11 cellular contexts compared by ENCODE assay signal in the genomic region with DNA sequence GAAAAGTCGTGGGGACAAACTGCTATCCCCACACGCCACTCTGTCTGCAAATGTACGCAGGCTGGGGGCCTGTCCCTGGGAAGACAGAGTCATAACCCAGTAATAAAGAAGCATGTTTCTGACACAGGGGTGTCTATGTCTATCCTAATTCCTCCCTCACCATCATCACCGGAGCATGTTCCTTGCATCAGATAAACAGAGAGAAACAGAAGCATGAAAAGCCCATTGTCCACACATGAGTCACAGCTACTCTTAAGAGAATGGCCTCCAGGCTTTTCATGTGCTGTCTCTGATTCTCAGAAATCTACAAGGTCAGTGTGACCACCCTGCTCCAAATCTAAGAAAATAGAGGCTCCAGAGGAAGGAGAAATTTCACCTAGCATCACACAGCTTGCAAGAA. TPM values are rescaled to one million over a fixed set of nuclear protein-coding genes. Genes with fewer than 3 reads are reported as not detected.
DNase-seq lines count a peak whose midpoint lies in the region; ATAC-seq, FAIRE-seq and TF ChIP-seq lines count a peak whose summit lies in the region.
"Not testable (repeated sequence)": the region's sequence is repeated elsewhere in the genome, so short reads cannot be mapped to it uniquely, and the experiment has no call there.
"Had no signal": no experiment of that assay in that cellular context is flagged by ENCODE, and none has a peak within 500 bp of the region (broad histone marks: within the 10 kb centered on the region; RNA-seq: fewer than 3 reads in every experiment).

No MANE protein-coding gene starts in this region.

- 39% methylated on average over 3 of the region's 4 CpGs for WGBS in A549 (ENCODE audit: missing lambda C conversion rate)

- H2AFZ ChIP-seq in PC-3 (ENCODE audit: low read length); astrocyte (ENCODE audit: low read depth, low read length): not testable (repeated sequence)

- not testable (repeated sequence) for FAIRE-seq in A549 (lab: Jason Lieb, UNC)
- FAIRE-seq in H54 (lab: Jason Lieb, UNC), result peak; percentile 64
- peak; percentile 55 for FAIRE-seq in astrocyte (lab: Jason Lieb, UNC)

- TF ChIP-seq CTCF in A549 (IDR thresholded peaks at IDR 0.05); PC-3 (conservative IDR thresholded peaks at IDR 0.05; ENCODE audit: low read depth, low read length); astrocyte (IDR thresholded peaks at IDR 0.05; ENCODE audit: insufficient read depth, low read depth, low read length); foreskin keratinocyte (conservative IDR thresholded peaks at IDR 0.05): not testable (repeated sequence)

- not testable (repeated sequence) for H3K9me3 ChIP-seq in A549; PC-3 (ENCODE audit: low read length); SJCRH30 (replicated peaks); astrocyte (ENCODE audit: insufficient read depth, low read depth, low read length)

- not testable (repeated sequence) for H3K9me2 ChIP-seq in PC-3 (replicated peaks; ENCODE audit: low read length)

- TF ChIP-seq EP300 in A549 (IDR thresholded peaks at IDR 0.05), result not testable (repeated sequence)

- H3K36me3 Mint-ChIP-seq in astrocyte (ENCODE audit: low read depth, unreplicated experiment), result not testable (repeated sequence)

- not testable (repeated sequence) for H4K20me1 ChIP-seq in PC-3 (ENCODE audit: low read length); astrocyte (ENCODE audit: insufficient read depth, low read length)

- not testable (repeated sequence) for H3K27ac ChIP-seq in A549; PC-3 (ENCODE audit: low read length); astrocyte (ENCODE audit: low read depth, low read length); foreskin keratinocyte
- H3K27ac ChIP-seq in SJCRH30, result peak overlapping the region; percentile 84

- H3K4me1 Mint-ChIP-seq in astrocyte (ENCODE audit: low read depth, unreplicated experiment), result not testable (repeated sequence)

- not testable (repeated sequence) for H3K36me3 ChIP-seq in PC-3 (ENCODE audit: low read depth, low read length); SJCRH30; astrocyte (ENCODE audit: insufficient read depth, low read length)

- intact Hi-C loops in PC-3 (cut with micrococcal nuclease); sciatic nerve (cut with DNase I): not testable (repeated sequence)

- H3K27me3 Mint-ChIP-seq in astrocyte (ENCODE audit: low read depth, unreplicated experiment), result peaks cover 23% of the 10 kb centered on the region

- H3K4me1 ChIP-seq in A549; PC-3 (ENCODE audit: insufficient read depth, low read length); astrocyte (ENCODE audit: insufficient read depth, low read length); foreskin keratinocyte: not testable (repeated sequence)
- peaks cover 19% of the 10 kb centered on the region for H3K4me1 ChIP-seq in SJCRH30

- H3K9ac ChIP-seq in PC-3 (ENCODE audit: low read length); astrocyte (ENCODE audit: low read length): not testable (repeated sequence)

- not testable (repeated sequence) for H3F3A ChIP-seq in PC-3 (ENCODE audit: low read length, unreplicated experiment)

- H3K27ac Mint-ChIP-seq in astrocyte (ENCODE audit: unreplicated experiment), result peak overlapping the region; percentile 58

- not testable (repeated sequence) for H3K9me3 Mint-ChIP-seq in astrocyte (ENCODE audit: unreplicated experiment)

- not testable (repeated sequence) for TF ChIP-seq POLR2A in A549 (IDR thresholded peaks at IDR 0.05; ENCODE audit: low read length); H54 (IDR thresholded peaks at IDR 0.05; ENCODE audit: low read depth, low read length)

- CTCF ChIA-PET in A549 (lab: Yijun Ruan, JAX), result interaction anchor here (2.9 kb wide), 1 partner anchor 133 kb away, joined by 16 read pairs; no protein-coding TSS in a partner anchor
- CTCF ChIA-PET in PC-3 (lab: Charles Lee), result not testable (repeated sequence)

- TF ChIP-seq RAD21 in A549 (conservative IDR thresholded peaks at IDR 0.05 in 1 of 2, IDR thresholded peaks at IDR 0.05 in 1 of 2), result not testable (repeated sequence)

- peak; percentile 36 to 43; a peak in 4 of 6 replicates for ATAC-seq in A549
- ATAC-seq in PC-3, result peak; percentile 60
- peak; percentile 92 for ATAC-seq in foreskin keratinocyte
- peak; percentile 41 for ATAC-seq in sciatic nerve

- H3K4me3 ChIP-seq in A549; PC-3 (ENCODE audit: low read length); SJCRH30; astrocyte (ENCODE audit: insufficient read depth, low read depth, low read length): not testable (repeated sequence)

- not testable (repeated sequence) for H3K4me3 Mint-ChIP-seq in astrocyte (ENCODE audit: unreplicated experiment)

- POLR2A ChIA-PET in A549 (lab: Yijun Ruan, JAX); PC-3 (lab: Charles Lee; ENCODE audit: unreplicated experiment): not testable (repeated sequence)

- not testable (repeated sequence) for DNase-seq in A549 (ENCODE audit: low read depth in 1 of 2, low spot score in 1 of 2); H54 (ENCODE audit: insufficient read length, low spot score); PC-3; SJCRH30; astrocyte (ENCODE audit: low read depth); foreskin keratinocyte; sciatic nerve (ENCODE audit: low spot score)

- not testable (repeated sequence) for H3K4me2 ChIP-seq in A549; PC-3 (ENCODE audit: low read length); astrocyte (ENCODE audit: low read length)

- not testable (repeated sequence) for BruUV-seq in PC-3 (replicated peaks; lab: Mats Ljungman, UMichigan)

- H3K27me3 ChIP-seq in PC-3 (ENCODE audit: low read length), result peaks cover 13% of the 10 kb centered on the region; the same call in 1 of the 2 replicates
- not testable (repeated sequence) for H3K27me3 ChIP-seq in SJCRH30; astrocyte (ENCODE audit: insufficient read depth, low read length)
- H3K27me3 ChIP-seq in foreskin keratinocyte, result peaks cover 12% of the 10 kb centered on the region

- not testable (repeated sequence) for H3K79me2 ChIP-seq in PC-3 (ENCODE audit: low read length); astrocyte (ENCODE audit: insufficient read depth, low read length)

RNA-seq across cellular contexts. Expression of gene EIF5AL1, which starts 4.1 kb away (rescaled TPM):
- 1.7 and 2.7 TPM in 2 replicates for polyA plus RNA-seq in A549 (2011; rRNA removed)
- polyA plus RNA-seq in A549 (2012; cell fraction: cytosol; rRNA removed), result 0.66 TPM in 2 replicates
- polyA plus RNA-seq in A549 (2012; cell fraction: nucleus; rRNA removed), result 1.2 and 1.4 TPM in 2 replicates
- polyA plus RNA-seq in A549 (2017; fragmentation: RNase III; extraction: RNeasy Plus Mini Kit Qiagen cat#74134 plus additional on column Dnase treatment), result 1.5 to 5.7 TPM (median 4.1 TPM) in 3 replicates
- polyA minus RNA-seq in A549 (2011; rRNA and poly(A)+ RNA removed), result 0.87 and 1.3 TPM in 2 replicates
- 0.51 and 0.75 TPM in 2 replicates for total RNA-seq in PC-3 (2014; rRNA removed)
- 0.58 and 0.73 TPM in 2 replicates for total RNA-seq in SJCRH30 (2014; rRNA removed; shearing (Covaris generic))
- 1.0 and 1.1 TPM in 2 replicates for total RNA-seq in astrocyte
- 0.31 and 0.42 TPM in 2 replicates for total RNA-seq in foreskin keratinocyte
- polyA plus RNA-seq in foreskin keratinocyte, result 1.7 and 1.9 TPM in 2 replicates
- 0.09 TPM for total RNA-seq in sciatic nerve

RNA-seq across cellular contexts. Expression of gene SFTPA2, which starts 52.0 kb away (rescaled TPM):
- not detected in 2 replicates for polyA plus RNA-seq in A549 (2011; rRNA removed)
- not detected in 2 replicates for polyA plus RNA-seq in A549 (2012; cell fraction: cytosol; rRNA removed)
- not detected in 2 replicates for polyA plus RNA-seq in A549 (2012; cell fraction: nucleus; rRNA removed)
- polyA plus RNA-seq in A549 (2017; fragmentation: RNase III; extraction: RNeasy Plus Mini Kit Qiagen cat#74134 plus additional on column Dnase treatment), result not detected in 3 replicates
- not detected in 2 replicates for polyA minus RNA-seq in A549 (2011; rRNA and poly(A)+ RNA removed)
- not detected in 2 replicates for total RNA-seq in PC-3 (2014; rRNA removed)
- not detected in 2 replicates for total RNA-seq in SJCRH30 (2014; rRNA removed; shearing (Covaris generic))
- not detected in 2 replicates for total RNA-seq in astrocyte
- not detected in 2 replicates for total RNA-seq in foreskin keratinocyte
- not detected in 2 replicates for polyA plus RNA-seq in foreskin keratinocyte
- 5.1 TPM for total RNA-seq in sciatic nerve
- total RNA-seq: CD4-positive, alpha-beta T cell; CD8-positive, alpha-beta memory T cell; H7 had no signal
- polyA plus RNA-seq: CD14-positive monocyte; CD8-positive, alpha-beta memory T cell had no signal

Comparison
In these comparisons a context has a peak if more than half of its experiments do, and no peak if none do; other contexts are left out.
1. ATAC-seq: peak in every context shown above with its lines; median percentile 92 in foreskin keratinocyte; 60 in PC-3; 41 in sciatic nerve; 40 in A549.